In genomic region chr17:82013772-82014321, GRCh38 we compare ENCODE assay signal across 1 cellular context.
TF ChIP-seq lines count a peak whose summit lies in the region.

No MANE protein-coding gene starts in this region.

TF ChIP-seq in HepG2, 621 proteins besides CTCF, POLR2A, EP300 and RAD21 (continued from another document and continues in another):
- TF ChIP-seq THRA (CRISPR knock-in tag; IDR thresholded peaks at IDR 0.05; ENCODE audit: borderline replicate concordance) (peak; percentile 96; the same call in 1 of the 2 replicates), ZNF710 (CRISPR knock-in tag; IDR thresholded peaks at IDR 0.05; ENCODE audit: borderline replicate concordance) (no peak), ZNF691 (CRISPR knock-in tag; IDR thresholded peaks at IDR 0.05; ENCODE audit: borderline replicate concordance, low read depth) (no peak), E2F5 (CRISPR knock-in tag; conservative IDR thresholded peaks at IDR 0.05) (no peak), PAX8 (CRISPR knock-in tag; IDR thresholded peaks at IDR 0.05; ENCODE audit: borderline replicate concordance) (no peak), KDM1A (CRISPR knock-in tag; IDR thresholded peaks at IDR 0.05) (no peak), MYNN (CRISPR knock-in tag; IDR thresholded peaks at IDR 0.05; ENCODE audit: low read depth) (no peak), MED1 (CRISPR knock-in tag; IDR thresholded peaks at IDR 0.05) (peak; percentile 79), ELF3 (CRISPR knock-in tag; IDR thresholded peaks at IDR 0.05) (peak; percentile 53; the same call in 1 of the 2 replicates), ZNF746 (CRISPR knock-in tag; IDR thresholded peaks at IDR 0.05) (peak; percentile 33; the same call in 1 of the 2 replicates), XRCC5 (optimal IDR thresholded peaks at IDR 0.05; ENCODE audit: low read length) (peak; percentile 20), PCBP1 (IDR thresholded peaks at IDR 0.05; ENCODE audit: borderline replicate concordance, low read depth, low read length) (no peak), UBTF (CRISPR knock-in tag; IDR thresholded peaks at IDR 0.05) (peak; percentile 41), ATF7 (IDR thresholded peaks at IDR 0.05) (no peak), ATF7 (CRISPR knock-in tag; IDR thresholded peaks at IDR 0.05) (no peak), AGO2 (optimal IDR thresholded peaks at IDR 0.05; ENCODE audit: low read depth, low read length) (no peak), NR2C2 (CRISPR knock-in tag; IDR thresholded peaks at IDR 0.05; ENCODE audit: borderline replicate concordance) (peak; percentile 66), ZNF235 (CRISPR knock-in tag; IDR thresholded peaks at IDR 0.05; ENCODE audit: borderline replicate concordance) (no peak), KAT8 (CRISPR knock-in tag; IDR thresholded peaks at IDR 0.05) (no peak), ZNF567 (CRISPR knock-in tag; IDR thresholded peaks at IDR 0.05; ENCODE audit: borderline replicate concordance) (peak; percentile 41; the same call in 1 of the 2 replicates), ZC3H4 (CRISPR knock-in tag; IDR thresholded peaks at IDR 0.05; ENCODE audit: borderline replicate concordance) (0 out of 2 replicates have a peak, but pooled peaks have one; percentile 15), TMF1 (CRISPR knock-in tag; IDR thresholded peaks at IDR 0.05; ENCODE audit: low read depth) (no peak), ESRRA (CRISPR knock-in tag; IDR thresholded peaks at IDR 0.05; ENCODE audit: low read depth) (peak; percentile 86; the same call in 1 of the 2 replicates), ZNF766 (CRISPR knock-in tag; IDR thresholded peaks at IDR 0.05; ENCODE audit: borderline replicate concordance) (no peak), ZNF296 (CRISPR knock-in tag; conservative IDR thresholded peaks at IDR 0.05) (peak; percentile 73; the same call in 1 of the 2 replicates), ZNF280D (CRISPR knock-in tag; IDR thresholded peaks at IDR 0.05) (peak; percentile 17; the same call in 1 of the 2 replicates), HMG20A (CRISPR knock-in tag; IDR thresholded peaks at IDR 0.05; ENCODE audit: borderline replicate concordance) (peak; percentile 34; the same call in 1 of the 2 replicates), SP1 (IDR thresholded peaks at IDR 0.05) (no peak), SP1 (CRISPR knock-in tag; IDR thresholded peaks at IDR 0.05) (0 out of 2 replicates have a peak, but pooled peaks have one; percentile 13), TEAD2 (CRISPR knock-in tag; IDR thresholded peaks at IDR 0.05) (no peak), ZNF292 (CRISPR knock-in tag; IDR thresholded peaks at IDR 0.05; ENCODE audit: borderline replicate concordance, low read depth) (no peak), TEAD3 (CRISPR knock-in tag; optimal IDR thresholded peaks at IDR 0.05; ENCODE audit: borderline replicate concordance) (peak; percentile 11), RXRA (CRISPR knock-in tag; IDR thresholded peaks at IDR 0.05) (peak; percentile 89), HIC2 (CRISPR knock-in tag; IDR thresholded peaks at IDR 0.05; ENCODE audit: low read depth) (peak; percentile 83), FOXJ3 (CRISPR knock-in tag; IDR thresholded peaks at IDR 0.05; ENCODE audit: borderline replicate concordance) (peak; percentile 15; the same call in 1 of the 2 replicates), ZNF629 (CRISPR knock-in tag; conservative IDR thresholded peaks at IDR 0.05) (no peak), NKX3-1 (CRISPR knock-in tag; IDR thresholded peaks at IDR 0.05) (no peak), SOX5 (CRISPR knock-in tag; IDR thresholded peaks at IDR 0.05; ENCODE audit: borderline replicate concordance) (peak; percentile 60; the same call in 1 of the 2 replicates), ZFP36 (IDR thresholded peaks at IDR 0.05; ENCODE audit: borderline replicate concordance, low read depth, low read length, partially characterized antibody) (no peak), PHF21A (CRISPR knock-in tag; IDR thresholded peaks at IDR 0.05) (peak; percentile 48), SP4 (CRISPR knock-in tag; IDR thresholded peaks at IDR 0.05) (peak; percentile 52; the same call in 1 of the 2 replicates), HCFC1 (IDR thresholded peaks at IDR 0.05; ENCODE audit: low read depth, low read length) (no peak), HOXA3 (CRISPR knock-in tag; IDR thresholded peaks at IDR 0.05) (peak; percentile 44; the same call in 1 of the 2 replicates), POGK (CRISPR knock-in tag; conservative IDR thresholded peaks at IDR 0.05) (no peak), PITX1 (CRISPR knock-in tag; IDR thresholded peaks at IDR 0.05) (peak; percentile 56; the same call in 1 of the 2 replicates)
- TF ChIP-seq, protein P1, sequence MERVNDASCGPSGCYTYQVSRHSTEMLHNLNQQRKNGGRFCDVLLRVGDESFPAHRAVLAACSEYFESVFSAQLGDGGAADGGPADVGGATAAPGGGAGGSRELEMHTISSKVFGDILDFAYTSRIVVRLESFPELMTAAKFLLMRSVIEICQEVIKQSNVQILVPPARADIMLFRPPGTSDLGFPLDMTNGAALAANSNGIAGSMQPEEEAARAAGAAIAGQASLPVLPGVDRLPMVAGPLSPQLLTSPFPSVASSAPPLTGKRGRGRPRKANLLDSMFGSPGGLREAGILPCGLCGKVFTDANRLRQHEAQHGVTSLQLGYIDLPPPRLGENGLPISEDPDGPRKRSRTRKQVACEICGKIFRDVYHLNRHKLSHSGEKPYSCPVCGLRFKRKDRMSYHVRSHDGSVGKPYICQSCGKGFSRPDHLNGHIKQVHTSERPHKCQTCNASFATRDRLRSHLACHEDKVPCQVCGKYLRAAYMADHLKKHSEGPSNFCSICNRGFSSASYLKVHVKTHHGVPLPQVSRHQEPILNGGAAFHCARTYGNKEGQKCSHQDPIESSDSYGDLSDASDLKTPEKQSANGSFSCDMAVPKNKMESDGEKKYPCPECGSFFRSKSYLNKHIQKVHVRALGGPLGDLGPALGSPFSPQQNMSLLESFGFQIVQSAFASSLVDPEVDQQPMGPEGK (CRISPR knock-in tag; IDR thresholded peaks at IDR 0.05): peak; percentile 89
